Comparison of ENCODE assay signal across 30 cellular contexts in genomic region chr11:123191939-123192338, GRCh38. TPM values are rescaled to one million over a fixed set of nuclear protein-coding genes. Genes with fewer than 3 reads are reported as not detected.
DNase-seq lines count a peak whose midpoint lies in the region; ATAC-seq and TF ChIP-seq lines count a peak whose summit lies in the region.
"Had no signal": no experiment of that assay in that cellular context is flagged by ENCODE, and none has a peak within 500 bp of the region (broad histone marks: within the 10 kb centered on the region; RNA-seq: fewer than 3 reads in every experiment).

No MANE protein-coding gene starts in this region.

- no peak overlapping the region for H3K4me3 ChIP-seq in mammary epithelial cell (replicated peaks in 1 of 3; ENCODE audit: insufficient read depth in 1 of 3, low read depth in 2 of 3, low read length in 3 of 3)
- H3K4me3 ChIP-seq in muscle layer of colon (ENCODE audit: low read depth in 1 of 2, low read length in 2 of 2) = peak overlapping the region in 1 of 2 donors; percentile 90
- H3K4me3 ChIP-seq in colonic mucosa = no peak overlapping the region
- no peak overlapping the region for H3K4me3 ChIP-seq in CD8-positive, alpha-beta T cell (ENCODE audit: low read depth, low read length)
- H3K4me3 ChIP-seq: A549, GM12878, K562, left ventricle myocardium inferior, right lobe of liver had no signal

- H3K27me3 ChIP-seq in mammary epithelial cell (ENCODE audit: insufficient read depth, low read length) (no peaks in the 10 kb centered on the region), muscle layer of colon (ENCODE audit: control insufficient read depth in 1 of 2, insufficient read depth in 2 of 2, low read length in 2 of 2) (peaks cover 0 to 9% of the 10 kb centered on the region in 2 donors), colonic mucosa (peaks cover 10% of the 10 kb centered on the region)
- H3K27me3 ChIP-seq in CD8-positive, alpha-beta T cell (ENCODE audit: insufficient read depth, low read length) = peaks cover 4% of the 10 kb centered on the region

- peak overlapping the region; percentile 88 for H3K4me2 ChIP-seq in mammary epithelial cell (ENCODE audit: insufficient read depth, low read depth, low read length)

- CTCF ChIA-PET in mammary epithelial cell (lab: Charles Lee; ENCODE audit: low non-redundant PET) = no interaction called here
- CTCF ChIA-PET in CD8-positive, alpha-beta T cell (lab: Charles Lee) = interaction anchor here (0.8 kb wide), 1 partner anchor 55 kb away, joined by 3 read pairs; no protein-coding TSS in a partner anchor

- H3K27ac ChIP-seq in mammary epithelial cell (ENCODE audit: insufficient read depth, low read depth, low read length) = no peak overlapping the region
- peak overlapping the region; percentile 71 for H3K27ac ChIP-seq in muscle layer of colon (ENCODE audit: low read depth, low read length)
- no peak overlapping the region for H3K27ac ChIP-seq in colonic mucosa
- no peak overlapping the region for H3K27ac ChIP-seq in CD8-positive, alpha-beta T cell (ENCODE audit: low read depth, low read length)
- H3K27ac ChIP-seq: A549, dorsolateral prefrontal cortex, left ventricle myocardium inferior, right lobe of liver had no signal

- H3K79me2 ChIP-seq in mammary epithelial cell (ENCODE audit: insufficient read depth, low read length) = peaks cover 94% of the 10 kb centered on the region

- H3K27ac Mint-ChIP-seq in activated naive CD8-positive, alpha-beta T cell treated with anti-CD3 and anti-CD28 coated beads, Interleukin-2, amount 10 ng/mL, durations not matched to agents 7 days and 5 days = no peak overlapping the region
- H3K27ac Mint-ChIP-seq in activated naive CD8-positive, alpha-beta T cell treated with anti-CD3 and anti-CD28 coated beads, Interleukin-2, amount 50 U/mL, for 24 hours = no peak overlapping the region
- H3K27ac Mint-ChIP-seq in type B pancreatic cell = no peak overlapping the region
- no peak overlapping the region for H3K27ac Mint-ChIP-seq in CD8-positive, alpha-beta T cell
- H3K27ac Mint-ChIP-seq: activated CD4-positive, alpha-beta T cell treated with anti-CD3 and anti-CD28 coated beads for 36 hours; activated naive CD4-positive, alpha-beta T cell treated with anti-CD3 and anti-CD28 coated beads for 36 hours; mesothelial cell of epicardium; natural killer cell; T-helper 17 cell had no signal

- H3K4me1 Mint-ChIP-seq in activated naive CD8-positive, alpha-beta T cell treated with anti-CD3 and anti-CD28 coated beads, Interleukin-2, amount 10 ng/mL, durations not matched to agents 7 days and 5 days = peaks cover 36% of the 10 kb centered on the region
- peaks cover 15% of the 10 kb centered on the region for H3K4me1 Mint-ChIP-seq in activated naive CD8-positive, alpha-beta T cell treated with anti-CD3 and anti-CD28 coated beads, Interleukin-2, amount 50 U/mL, for 24 hours
- H3K4me1 Mint-ChIP-seq in type B pancreatic cell (ENCODE audit: unreplicated experiment) = peaks cover 52% of the 10 kb centered on the region
- H3K4me1 Mint-ChIP-seq in CD8-positive, alpha-beta T cell (ENCODE audit: low read depth) = peaks cover 29% of the 10 kb centered on the region

- TF ChIP-seq CTCF in mammary epithelial cell (conservative IDR thresholded peaks at IDR 0.05 in 1 of 2, IDR thresholded peaks at IDR 0.05 in 1 of 2; ENCODE audit: extremely low read depth in 1 of 2, insufficient read depth in 1 of 2, low read depth in 1 of 2, low read length in 2 of 2) (no peak), type B pancreatic cell (conservative IDR thresholded peaks at IDR 0.05) (no peak), colonic mucosa (IDR thresholded peaks at IDR 0.05) (no peak)
- no peak for TF ChIP-seq CTCF in CD8-positive, alpha-beta T cell (IDR thresholded peaks at IDR 0.05)

- intact Hi-C loops in mammary epithelial cell (cut with micrococcal nuclease) (loop anchor here (10.0 kb wide), 1 partner anchor 387 kb away; no protein-coding TSS in a partner anchor), colonic mucosa (cut with DNase I) (no loop called here)
- intact Hi-C loops in CD8-positive, alpha-beta T cell (cut with DNase I, micrococcal nuclease) = no loop called here

- H3K4me1 ChIP-seq in mammary epithelial cell (ENCODE audit: insufficient read depth, low read length) (peaks cover 60% of the 10 kb centered on the region), muscle layer of colon (ENCODE audit: insufficient read depth, low read length) (peaks cover 73% of the 10 kb centered on the region), colonic mucosa (no peaks in the 10 kb centered on the region)
- peaks cover 34% of the 10 kb centered on the region for H3K4me1 ChIP-seq in CD8-positive, alpha-beta T cell (ENCODE audit: insufficient read depth, low read length)
- H3K4me1 ChIP-seq: right lobe of liver had no signal

- H3K36me3 Mint-ChIP-seq in activated naive CD8-positive, alpha-beta T cell treated with anti-CD3 and anti-CD28 coated beads, Interleukin-2, amount 10 ng/mL, durations not matched to agents 7 days and 5 days = no peaks in the 10 kb centered on the region
- no peaks in the 10 kb centered on the region for H3K36me3 Mint-ChIP-seq in activated naive CD8-positive, alpha-beta T cell treated with anti-CD3 and anti-CD28 coated beads, Interleukin-2, amount 50 U/mL, for 24 hours (ENCODE audit: low read depth)
- peaks cover 18% of the 10 kb centered on the region for H3K36me3 Mint-ChIP-seq in type B pancreatic cell
- H3K36me3 Mint-ChIP-seq in CD8-positive, alpha-beta T cell = no peaks in the 10 kb centered on the region
- H3K36me3 Mint-ChIP-seq: mesothelial cell of epicardium, natural killer cell had no signal

- H3K36me3 ChIP-seq in mammary epithelial cell (ENCODE audit: insufficient read depth, low read length) = peaks cover 3% of the 10 kb centered on the region
- H3K36me3 ChIP-seq in muscle layer of colon (ENCODE audit: insufficient read depth, low read length) = no peaks in the 10 kb centered on the region
- no peaks in the 10 kb centered on the region for H3K36me3 ChIP-seq in colonic mucosa
- H3K36me3 ChIP-seq in CD8-positive, alpha-beta T cell (ENCODE audit: insufficient read depth, low read length) = no peaks in the 10 kb centered on the region
- H3K36me3 ChIP-seq: left ventricle myocardium inferior, right lobe of liver, stomach had no signal

- peaks cover 85% of the 10 kb centered on the region for H3K27me3 Mint-ChIP-seq in activated naive CD8-positive, alpha-beta T cell treated with anti-CD3 and anti-CD28 coated beads, Interleukin-2, amount 10 ng/mL, durations not matched to agents 7 days and 5 days
- H3K27me3 Mint-ChIP-seq in activated naive CD8-positive, alpha-beta T cell treated with anti-CD3 and anti-CD28 coated beads, Interleukin-2, amount 50 U/mL, for 24 hours = peaks cover 63% of the 10 kb centered on the region
- peaks cover 70% of the 10 kb centered on the region for H3K27me3 Mint-ChIP-seq in type B pancreatic cell
- peaks cover 38% of the 10 kb centered on the region for H3K27me3 Mint-ChIP-seq in CD8-positive, alpha-beta T cell (ENCODE audit: low read depth)

- peaks cover 3% of the 10 kb centered on the region for H3K9me3 Mint-ChIP-seq in activated naive CD8-positive, alpha-beta T cell treated with anti-CD3 and anti-CD28 coated beads, Interleukin-2, amount 10 ng/mL, durations not matched to agents 7 days and 5 days
- no peaks in the 10 kb centered on the region for H3K9me3 Mint-ChIP-seq in activated naive CD8-positive, alpha-beta T cell treated with anti-CD3 and anti-CD28 coated beads, Interleukin-2, amount 50 U/mL, for 24 hours
- H3K9me3 Mint-ChIP-seq in type B pancreatic cell = no peaks in the 10 kb centered on the region
- H3K9me3 Mint-ChIP-seq in CD8-positive, alpha-beta T cell = no peaks in the 10 kb centered on the region
- H3K9me3 Mint-ChIP-seq: activated naive CD4-positive, alpha-beta T cell treated with anti-CD3 and anti-CD28 coated beads for 36 hours; central memory CD8-positive, alpha-beta T cell; mesothelial cell of epicardium; natural killer cell had no signal

- POLR2A ChIA-PET in activated naive CD8-positive, alpha-beta T cell treated with anti-CD3 and anti-CD28 coated beads, Interleukin-2, amount 10 ng/mL, durations not matched to agents 7 days and 5 days (lab: Charles Lee) = no interaction called here
- POLR2A ChIA-PET in CD8-positive, alpha-beta T cell (lab: Charles Lee) = no interaction called here

- WGBS in mammary epithelial cell (ENCODE audit: low coverage, missing lambda C conversion rate) = 60% methylated on average over 2 of the region's 2 CpGs

- dilution Hi-C loops in mammary epithelial cell (cut with HindIII; ENCODE audit: low sequenced_read_pairs) = no loop called here

- in situ Hi-C loops in mammary epithelial cell (cut with MboI; ENCODE audit: low sequenced_read_pairs in 2 of 2) = no loop called here

- BruUV-seq in mammary epithelial cell (replicated peaks; lab: Mats Ljungman, UMichigan) = no TSS peak

- DNase-seq in activated naive CD8-positive, alpha-beta T cell treated with anti-CD3 and anti-CD28 coated beads, Interleukin-2, amount 10 ng/mL, durations not matched to agents 7 days and 5 days = no peak
- no peak for DNase-seq in activated naive CD8-positive, alpha-beta T cell treated with anti-CD3 and anti-CD28 coated beads, Interleukin-2, amount 50 U/mL, for 24 hours
- no peak for DNase-seq in mammary epithelial cell
- no peak for DNase-seq in type B pancreatic cell (ENCODE audit: extremely low spot score, unreplicated experiment)
- DNase-seq in kidney glomerular epithelial cell (lab: John Stamatoyannopoulos, UW) = no peak
- DNase-seq in colonic mucosa = no peak
- no peak for DNase-seq in CD8-positive, alpha-beta T cell
- DNase-seq: activated CD4-positive, alpha-beta T cell treated with anti-CD3 and anti-CD28 coated beads for 36 hours; activated naive CD4-positive, alpha-beta T cell treated with anti-CD3 and anti-CD28 coated beads for 36 hours; activated T-cell treated with anti-CD3 and anti-CD28 coated beads, Interleukin-2, amount 50 U/mL, for 48 hours; C1 segment of cervical spinal cord; dorsolateral prefrontal cortex; foreskin melanocyte; GOT3; left ventricle myocardium inferior; natural killer cell; NCI-H1436; NK-92 treated with Interleukin-12 subunit alpha and Interleukin-12 subunit beta, amount 100 ng/mL, for 24 hours; posterior cingulate gyrus; right lobe of liver; stimulated activated CD4-positive, alpha-beta T cell treated with anti-CD3 and anti-CD28 coated beads, Interleukin-15, amount 100 ng/mL, for 24 hours; stomach; T-helper 17 cell had no signal

- ATAC-seq in activated naive CD8-positive, alpha-beta T cell treated with anti-CD3 and anti-CD28 coated beads, Interleukin-2, amount 10 ng/mL, durations not matched to agents 7 days and 5 days (ENCODE audit: low read depth) = peak; percentile 64
- ATAC-seq in activated naive CD8-positive, alpha-beta T cell treated with anti-CD3 and anti-CD28 coated beads, Interleukin-2, amount 50 U/mL, for 24 hours = no peak
- ATAC-seq in CD8-positive, alpha-beta T cell = no peak
- ATAC-seq: A549; activated CD4-positive, alpha-beta T cell treated with anti-CD3 and anti-CD28 coated beads for 36 hours; GM12878; K562; natural killer cell; Panc1; right lobe of liver; T-helper 17 cell had no signal

- peak overlapping the region; percentile 4 for H3K4me3 Mint-ChIP-seq in activated naive CD8-positive, alpha-beta T cell treated with anti-CD3 and anti-CD28 coated beads, Interleukin-2, amount 10 ng/mL, durations not matched to agents 7 days and 5 days
- no peak overlapping the region for H3K4me3 Mint-ChIP-seq in activated naive CD8-positive, alpha-beta T cell treated with anti-CD3 and anti-CD28 coated beads, Interleukin-2, amount 50 U/mL, for 24 hours
- H3K4me3 Mint-ChIP-seq in type B pancreatic cell = peak overlapping the region; percentile 96
- H3K4me3 Mint-ChIP-seq in CD8-positive, alpha-beta T cell = no peak overlapping the region
- H3K4me3 Mint-ChIP-seq: activated CD4-positive, alpha-beta T cell treated with anti-CD3 and anti-CD28 coated beads for 36 hours; activated naive CD4-positive, alpha-beta T cell treated with anti-CD3 and anti-CD28 coated beads for 36 hours; central memory CD8-positive, alpha-beta T cell; mesothelial cell of epicardium; natural killer cell; T-helper 17 cell had no signal

- H3K9ac ChIP-seq in mammary epithelial cell (ENCODE audit: insufficient read depth, low read length) (no peak overlapping the region), muscle layer of colon (ENCODE audit: low read length) (no peak overlapping the region), colonic mucosa (ENCODE audit: low read depth in 2 of 2, low read length in 2 of 2) (no peak overlapping the region)

- H4K20me1 ChIP-seq in mammary epithelial cell (ENCODE audit: insufficient read depth, low read length) = no peaks in the 10 kb centered on the region

- H3K9me3 ChIP-seq in mammary epithelial cell (replicated peaks; ENCODE audit: insufficient read depth, low read length) (no peaks in the 10 kb centered on the region), muscle layer of colon (ENCODE audit: low read length) (no peaks in the 10 kb centered on the region), colonic mucosa (no peaks in the 10 kb centered on the region)
- H3K9me3 ChIP-seq in CD8-positive, alpha-beta T cell (ENCODE audit: low read length) = no peaks in the 10 kb centered on the region
- H3K9me3 ChIP-seq: A549, left ventricle myocardium inferior, right lobe of liver, stomach had no signal

- H2AFZ ChIP-seq in mammary epithelial cell (ENCODE audit: low read depth, low read length) = no peak overlapping the region

RNA-seq across cellular contexts. Expression of gene CLMP, which starts 3.1 kb away (rescaled TPM):
- under 1 TPM; 0.25 to 0.31 TPM for total RNA-seq in activated naive CD8-positive, alpha-beta T cell treated with anti-CD3 and anti-CD28 coated beads, Interleukin-2, amount 10 ng/mL, durations not matched to agents 7 days and 5 days
- total RNA-seq in mammary epithelial cell (100 to 1,000 TPM; 110 to 175 TPM), type B pancreatic cell (ENCODE audit: low replicate concordance) (3.6 and 65.7 TPM in 2 replicates), colonic mucosa (10 to 100 TPM in 1 of 2 donors, 1 to 10 TPM in 1; 3.3 to 13.2 TPM)
- 95.5 TPM for polyA plus RNA-seq in mammary epithelial cell
- polyA minus RNA-seq in mammary epithelial cell = 121 TPM
- total RNA-seq in CD8-positive, alpha-beta T cell = under 1 TPM; 0.05 to 0.11 TPM

Comparison
In these comparisons a context has a peak if more than half of its experiments do, and no peak if none do; other contexts are left out.
1. H3K4me3 Mint-ChIP-seq: peak in activated naive CD8-positive, alpha-beta T cell treated with anti-CD3 and anti-CD28 coated beads, Interleukin-2, amount 10 ng/mL, durations not matched to agents 7 days and 5 days (single experiment) and type B pancreatic cell (single experiment); none in activated naive CD8-positive, alpha-beta T cell treated with anti-CD3 and anti-CD28 coated beads, Interleukin-2, amount 50 U/mL, for 24 hours (single experiment) and CD8-positive, alpha-beta T cell (single experiment).